8 cellular contexts compared by ENCODE assay signal in genomic region chr14:92514844-92515509, GRCh38. TPM values are rescaled to one million over a fixed set of nuclear protein-coding genes. Genes with fewer than 3 reads are reported as not detected.
A peak's percentile ranks its signal among the peaks of the same experiment; 100 is the strongest.
DNase-seq lines count a peak whose midpoint lies in the region; ATAC-seq, FAIRE-seq and TF ChIP-seq lines count a peak whose summit lies in the region.
"Had no signal": no experiment of that assay in that cellular context is flagged by ENCODE, and none has a peak within 500 bp of the region (broad histone marks: within the 10 kb centered on the region; RNA-seq: fewer than 3 reads in every experiment).

No MANE protein-coding gene starts in this region.

- intact Hi-C loops in kidney (cut with DNase I): no loop called here
- intact Hi-C loops in spleen (cut with DNase I; ENCODE audit: low total_unique reads): no loop called here

- H3K4me2 ChIP-seq in GM23338: peak overlapping the region; percentile 93

- TF ChIP-seq CTCF in GM23338 (conservative IDR thresholded peaks at IDR 0.05; ENCODE audit: low read depth in 2 of 2) (no peak), kidney (IDR thresholded peaks at IDR 0.05; ENCODE audit: borderline replicate concordance, extremely low read depth, insufficient read depth) (no peak), spleen (IDR thresholded peaks at IDR 0.05 in 8 of 11, conservative IDR thresholded peaks at IDR 0.05 in 3 of 11) (no peak)

- no peak for ATAC-seq in GM23338
- ATAC-seq in activated T-helper 17 cell treated with anti-CD3 and anti-CD28 coated beads, Interleukin-2, amount 50 U/mL, for 72 hours (replicated peaks): no peak
- ATAC-seq in HG03280 (IDR thresholded peaks at IDR 0.05; ENCODE audit: unreplicated experiment): no peak
- no peak for ATAC-seq in GM19452 (IDR thresholded peaks at IDR 0.05; ENCODE audit: unreplicated experiment)

- H2AFZ ChIP-seq in GM23338: peak overlapping the region; percentile 96

- DNase-seq in GM23338 (ENCODE audit: low spot score): no peak
- no peak for DNase-seq in kidney
- DNase-seq in spleen: peak; percentile 74
- DNase-seq in GM19240 (ENCODE audit: insufficient read length, low spot score): no peak
- DNase-seq: NCI-H446 treated with DMSO at 0.1 percent for 48 hours had no signal

- H3K9ac ChIP-seq in kidney (ENCODE audit: low read length in 2 of 2): peak overlapping the region in 1 of 2 donors; percentile 61

- H3K4me1 ChIP-seq in GM23338 (ENCODE audit: insufficient read depth) (no peaks in the 10 kb centered on the region; the same call in 1 of the 2 replicates), kidney (ENCODE audit: control insufficient read depth in 1 of 2, insufficient read depth in 1 of 2, low read depth in 1 of 2, low read length in 2 of 2) (peaks cover 0 to 4% of the 10 kb centered on the region in 2 donors), spleen (peaks cover 19 to 89% (median 74%) of the 10 kb centered on the region in 6 donors)

- 44 to 55% (median 52%) methylated on average over 11 to 15 of the region's 15 CpGs for WGBS in spleen, 5 donors

- H3K9me2 ChIP-seq in GM23338 (ENCODE audit: insufficient read depth): no peaks in the 10 kb centered on the region

- no peaks in the 10 kb centered on the region for H4K20me1 ChIP-seq in GM23338 (replicated peaks; ENCODE audit: insufficient read depth)

- no peak overlapping the region for H3K27ac Mint-ChIP-seq in GM23338
- no peak overlapping the region for H3K27ac Mint-ChIP-seq in activated T-helper 17 cell treated with anti-CD3 and anti-CD28 coated beads, Interleukin-2, amount 50 U/mL, for 72 hours

- H3K9me3 ChIP-seq in kidney (ENCODE audit: control insufficient read depth in 1 of 2, low read length in 2 of 2) (no peaks in the 10 kb centered on the region), spleen (no peaks in the 10 kb centered on the region)

- H3K27ac ChIP-seq in GM23338 (ENCODE audit: low read depth): no peak overlapping the region
- H3K27ac ChIP-seq in kidney (ENCODE audit: low read depth in 2 of 2, low read length in 2 of 2): peak overlapping the region in 1 of 2 donors; percentile 17
- peak overlapping the region; percentile 77 to 97 (median 92) for H3K27ac ChIP-seq in spleen

- peak overlapping the region; percentile 71 for H3K4me3 Mint-ChIP-seq in GM23338
- H3K4me3 Mint-ChIP-seq in activated T-helper 17 cell treated with anti-CD3 and anti-CD28 coated beads, Interleukin-2, amount 50 U/mL, for 72 hours: peak overlapping the region; percentile 48

- H3F3A ChIP-seq in GM23338 (replicated peaks; ENCODE audit: low read depth): 0 out of 2 replicates have a peak, but pooled peaks cover 3% of the 10 kb centered on the region

- H3K27me3 ChIP-seq in GM23338 (ENCODE audit: insufficient read depth): peaks cover 40% of the 10 kb centered on the region
- peaks cover 0 to 19% (median 0%) of the 10 kb centered on the region in 7 donors for H3K27me3 ChIP-seq in spleen (replicated peaks in 1 of 7)

- no peak for TF ChIP-seq POLR2A in spleen (IDR thresholded peaks at IDR 0.05)

- FAIRE-seq in kidney (lab: Jason Lieb, UNC): no peak

- H3K36me3 Mint-ChIP-seq in GM23338 (ENCODE audit: low read depth): no peaks in the 10 kb centered on the region
- H3K36me3 Mint-ChIP-seq in activated T-helper 17 cell treated with anti-CD3 and anti-CD28 coated beads, Interleukin-2, amount 50 U/mL, for 72 hours (ENCODE audit: low read depth): no peaks in the 10 kb centered on the region

- no peaks in the 10 kb centered on the region for H3K36me3 ChIP-seq in GM23338 (ENCODE audit: insufficient read depth)
- no peaks in the 10 kb centered on the region for H3K36me3 ChIP-seq in kidney (ENCODE audit: control insufficient read depth in 1 of 2, insufficient read depth in 2 of 2, low read length in 2 of 2)
- peaks cover 0 to 10% (median 0%) of the 10 kb centered on the region in 6 donors for H3K36me3 ChIP-seq in spleen

- no peaks in the 10 kb centered on the region for H3K79me2 ChIP-seq in GM23338 (replicated peaks; ENCODE audit: insufficient read depth)

- peaks cover 10% of the 10 kb centered on the region for H3K4me1 Mint-ChIP-seq in GM23338
- peaks cover 6% of the 10 kb centered on the region for H3K4me1 Mint-ChIP-seq in activated T-helper 17 cell treated with anti-CD3 and anti-CD28 coated beads, Interleukin-2, amount 50 U/mL, for 72 hours

- peaks cover 29% of the 10 kb centered on the region for H3K27me3 Mint-ChIP-seq in GM23338 (ENCODE audit: insufficient read depth, low read depth, poor library complexity)
- H3K27me3 Mint-ChIP-seq in activated T-helper 17 cell treated with anti-CD3 and anti-CD28 coated beads, Interleukin-2, amount 50 U/mL, for 72 hours: no peaks in the 10 kb centered on the region

- H3K9me3 Mint-ChIP-seq in GM23338: no peaks in the 10 kb centered on the region
- no peaks in the 10 kb centered on the region for H3K9me3 Mint-ChIP-seq in activated T-helper 17 cell treated with anti-CD3 and anti-CD28 coated beads, Interleukin-2, amount 50 U/mL, for 72 hours

- H3K4me3 ChIP-seq in GM23338: peak overlapping the region; percentile 75
- H3K4me3 ChIP-seq in kidney (ENCODE audit: low read length in 2 of 2): peak overlapping the region; percentile 48 to 65
- H3K4me3 ChIP-seq in spleen: peak overlapping the region; percentile 63 to 87 (median 76)

TF ChIP-seq in GM23338, 12 proteins besides CTCF, POLR2A, EP300 and RAD21 (continues in another document):
- no peak for TF ChIP-seq CREB1 (CRISPR knock-in tag; IDR thresholded peaks at IDR 0.05; ENCODE audit: low read depth)
- TF ChIP-seq EZH2phosphoT487 (IDR thresholded peaks at IDR 0.05; ENCODE audit: unreplicated experiment): no peak
- TF ChIP-seq, protein P1, sequence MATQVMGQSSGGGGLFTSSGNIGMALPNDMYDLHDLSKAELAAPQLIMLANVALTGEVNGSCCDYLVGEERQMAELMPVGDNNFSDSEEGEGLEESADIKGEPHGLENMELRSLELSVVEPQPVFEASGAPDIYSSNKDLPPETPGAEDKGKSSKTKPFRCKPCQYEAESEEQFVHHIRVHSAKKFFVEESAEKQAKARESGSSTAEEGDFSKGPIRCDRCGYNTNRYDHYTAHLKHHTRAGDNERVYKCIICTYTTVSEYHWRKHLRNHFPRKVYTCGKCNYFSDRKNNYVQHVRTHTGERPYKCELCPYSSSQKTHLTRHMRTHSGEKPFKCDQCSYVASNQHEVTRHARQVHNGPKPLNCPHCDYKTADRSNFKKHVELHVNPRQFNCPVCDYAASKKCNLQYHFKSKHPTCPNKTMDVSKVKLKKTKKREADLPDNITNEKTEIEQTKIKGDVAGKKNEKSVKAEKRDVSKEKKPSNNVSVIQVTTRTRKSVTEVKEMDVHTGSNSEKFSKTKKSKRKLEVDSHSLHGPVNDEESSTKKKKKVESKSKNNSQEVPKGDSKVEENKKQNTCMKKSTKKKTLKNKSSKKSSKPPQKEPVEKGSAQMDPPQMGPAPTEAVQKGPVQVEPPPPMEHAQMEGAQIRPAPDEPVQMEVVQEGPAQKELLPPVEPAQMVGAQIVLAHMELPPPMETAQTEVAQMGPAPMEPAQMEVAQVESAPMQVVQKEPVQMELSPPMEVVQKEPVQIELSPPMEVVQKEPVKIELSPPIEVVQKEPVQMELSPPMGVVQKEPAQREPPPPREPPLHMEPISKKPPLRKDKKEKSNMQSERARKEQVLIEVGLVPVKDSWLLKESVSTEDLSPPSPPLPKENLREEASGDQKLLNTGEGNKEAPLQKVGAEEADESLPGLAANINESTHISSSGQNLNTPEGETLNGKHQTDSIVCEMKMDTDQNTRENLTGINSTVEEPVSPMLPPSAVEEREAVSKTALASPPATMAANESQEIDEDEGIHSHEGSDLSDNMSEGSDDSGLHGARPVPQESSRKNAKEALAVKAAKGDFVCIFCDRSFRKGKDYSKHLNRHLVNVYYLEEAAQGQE (IDR thresholded peaks at IDR 0.05; ENCODE audit: unreplicated experiment): no peak
- no peak for TF ChIP-seq JUNB (IDR thresholded peaks at IDR 0.05; ENCODE audit: unreplicated experiment)

RNA-seq across cellular contexts. Expression of gene RIN3, which starts 1.4 kb away (rescaled TPM):
- total RNA-seq in GM23338 (2014; rRNA removed; shearing (Covaris generic)): 0.78 and 0.97 TPM in 2 replicates
- polyA plus RNA-seq in GM23338 (2016; fragmentation: Nextera tagmentation; extraction: Ambion mirVana) (0.63 and 1.5 TPM in 2 replicates), kidney (ENCODE audit: insufficient read depth, low read depth, low replicate concordance) (7.1 TPM), spleen (10 to 100 TPM; 17.2 to 28.8 (median 22.9) TPM)
- total RNA-seq in activated T-helper 17 cell treated with anti-CD3 and anti-CD28 coated beads, Interleukin-2, amount 50 U/mL, for 72 hours: 10 to 100 TPM; 14.1 to 24.1 TPM
- total RNA-seq in kidney (30.4 TPM), spleen (100 to 1,000 TPM in 2 of 7 donors, 10 to 100 TPM in 5; 65.4 to 117 (median 95.4) TPM)
